ENCODE assay signal across 9 cellular contexts in genomic region chr16:11677959-11678881, GRCh38. TPM values are rescaled to one million over a fixed set of nuclear protein-coding genes. Genes with fewer than 3 reads are reported as not detected.
DNase-seq lines count a peak whose midpoint lies in the region; ATAC-seq, FAIRE-seq and TF ChIP-seq lines count a peak whose summit lies in the region.
"Had no signal": no experiment of that assay in that cellular context is flagged by ENCODE, and none has a peak within 500 bp of the region (broad histone marks: within the 10 kb centered on the region; RNA-seq: fewer than 3 reads in every experiment).

No MANE protein-coding gene starts in this region.

- H3K4me3 ChIP-seq in GM06990 (replicated peaks; ENCODE audit: low read depth, low read length) (no peak overlapping the region), Karpas-422 (ENCODE audit: low read length) (peak overlapping the region; percentile 23; the same call in 1 of the 2 replicates), H1 (ENCODE audit: extremely low read depth in 1 of 4, insufficient read depth in 2 of 4, low read depth in 3 of 4, low read length in 4 of 4) (no peak overlapping the region), psoas muscle (no peak overlapping the region)

- H3K4ac ChIP-seq in H1 (replicated peaks; ENCODE audit: insufficient read length, low read depth, low read length): no peak overlapping the region

- WGBS in H1 (ENCODE audit: extremely low coverage in 1 of 2, insufficient coverage in 1 of 2, insufficient read length in 1 of 2, insufficient replicate concordance in 2 of 2, low coverage in 1 of 2, low lambda C conversion rate in 2 of 2, missing lambda C conversion rate in 1 of 2), 2 experiments: 87% methylated on average over 18 of the region's 18 CpGs; no CpG with 5 or more reads in 1 of the 2 experiments
- 50 to 79% (median 55%) methylated on average over 18 of the region's 18 CpGs for WGBS in psoas muscle, 3 donors

- TF ChIP-seq RAD21 in H1 (IDR thresholded peaks at IDR 0.05 in 1 of 2, conservative IDR thresholded peaks at IDR 0.05 in 1 of 2; ENCODE audit: low read depth in 2 of 2, low read length in 2 of 2): no peak

- no peak overlapping the region for H2BK15ac ChIP-seq in H1 (ENCODE audit: low read length)

- POLR2A ChIA-PET in H1 (lab: Charles Lee; ENCODE audit: partially characterized antibody): interaction anchor here (1.3 to 4.3 kb wide), 5 partner anchors 9 to 27 kb away, joined by 3 to 23 read pairs (median 6); no protein-coding TSS in a partner anchor

- H3K9ac ChIP-seq in Karpas-422 (ENCODE audit: low read length) (peak overlapping the region; percentile 4; the same call in 1 of the 2 replicates), H1 (replicated peaks in 1 of 4; ENCODE audit: extremely low read depth in 1 of 4, low read depth in 3 of 4, low read length in 3 of 4) (no peak overlapping the region)

- no peak overlapping the region for H2BK120ac ChIP-seq in H1 (replicated peaks; ENCODE audit: low read depth, low read length)

- DNase-seq in GM06990 (ENCODE audit: extremely low read depth, insufficient read length) (peak; percentile 60), Karpas-422 (peak; percentile 59), H1 (ENCODE audit: low read depth in 1 of 2, low spot score in 2 of 2) (no peak), psoas muscle (no peak), cerebellum (ENCODE audit: low spot score) (no peak), mucosa of gallbladder (ENCODE audit: low spot score) (no peak), NCI-H748 treated with DMSO at 0.1 percent for 48 hours (lab: John Stamatoyannopoulos, UW) (no peak)
- DNase-seq: NCI-H1417 treated with DMSO at 0.1 percent for 48 hours had no signal

- CTCF ChIA-PET in H1 (lab: Charles Lee; ENCODE audit: partially characterized antibody): interaction anchor here (1.0 to 3.0 kb wide), 9 partner anchors 10 to 272 kb away, joined by 3 to 16 read pairs (median 4); no protein-coding TSS in a partner anchor

- no peak overlapping the region for H2BK5ac ChIP-seq in H1 (ENCODE audit: low read depth, low read length)

- no peak overlapping the region for H4K5ac ChIP-seq in H1 (ENCODE audit: insufficient read length, low read depth, low read length)

- no peak overlapping the region for H2AK5ac ChIP-seq in H1 (ENCODE audit: low read depth, low read length)

- H3K23me2 ChIP-seq in H1 (ENCODE audit: low read depth, low read length): no peaks in the 10 kb centered on the region

- H4K20me1 ChIP-seq in Karpas-422 (ENCODE audit: insufficient read depth, low read depth, low read length): peaks cover 29% of the 10 kb centered on the region
- peaks cover 11 to 43% of the 10 kb centered on the region in 2 experiments for H4K20me1 ChIP-seq in H1 (replicated peaks in 1 of 2; ENCODE audit: control insufficient read depth in 1 of 2, insufficient read depth in 2 of 2, low read length in 2 of 2)

- TF ChIP-seq EP300 in H1 (IDR thresholded peaks at IDR 0.05; ENCODE audit: borderline replicate concordance in 1 of 2, low read depth in 2 of 2, low read length in 2 of 2): no peak

- no peak overlapping the region for H3K14ac ChIP-seq in H1 (ENCODE audit: insufficient read length)

- ATAC-seq in psoas muscle (no peak), HG02571 (IDR thresholded peaks at IDR 0.05; ENCODE audit: unreplicated experiment) (no peak)

- TF ChIP-seq POLR2A in H1 (IDR thresholded peaks at IDR 0.05; ENCODE audit: control extremely low read depth in 1 of 2, low read depth in 2 of 2, low read length in 2 of 2): no peak

- no peak overlapping the region for H3K18ac ChIP-seq in H1 (ENCODE audit: extremely low read depth, low read length)

- TF ChIP-seq CTCF in GM06990 (IDR thresholded peaks at IDR 0.05; ENCODE audit: insufficient read depth, low read length, poor library complexity, severe bottlenecking) (no peak), H1 (IDR thresholded peaks at IDR 0.05; ENCODE audit: control extremely low read depth in 1 of 3, insufficient read depth in 1 of 3, low read depth in 1 of 3, low read length in 3 of 3) (no peak), psoas muscle (IDR thresholded peaks at IDR 0.05) (no peak)

- no peaks in the 10 kb centered on the region for H3K9me2 ChIP-seq in Karpas-422 (replicated peaks; ENCODE audit: insufficient read depth, low read length)

- no peak overlapping the region for H2BK20ac ChIP-seq in H1 (ENCODE audit: low read length)

- no peak overlapping the region for H3K56ac ChIP-seq in H1 (replicated peaks; ENCODE audit: insufficient read length, low read depth, low read length)

- H3K4me2 ChIP-seq in Karpas-422 (ENCODE audit: low read depth, low read length, poor library complexity, severe bottlenecking) (peak overlapping the region; percentile 42), H1 (ENCODE audit: insufficient read depth in 1 of 2, low read depth in 2 of 2, low read length in 2 of 2) (no peak overlapping the region)

- FAIRE-seq in H1 (lab: Jason Lieb, UNC): no peak

- H3K27me3 ChIP-seq in GM06990 (replicated peaks; ENCODE audit: control insufficient read depth, insufficient read depth, low read length) (no peaks in the 10 kb centered on the region), Karpas-422 (ENCODE audit: low read length) (no peaks in the 10 kb centered on the region), H1 (replicated peaks in 1 of 4; ENCODE audit: control insufficient read depth in 3 of 4, extremely low read depth in 1 of 4, insufficient read depth in 3 of 4, low read length in 3 of 4) (no peaks in the 10 kb centered on the region; a peak in 1 of 7 replicates), psoas muscle (ENCODE audit: insufficient read depth in 3 of 3, low read length in 2 of 3) (no peaks in the 10 kb centered on the region)

- H3K79me1 ChIP-seq in H1 (ENCODE audit: low read depth, low read length): peaks cover 12% of the 10 kb centered on the region

- H3K79me2 ChIP-seq in Karpas-422 (ENCODE audit: low read length) (0 out of 2 replicates have a peak, but pooled peaks cover 3% of the 10 kb centered on the region), H1 (ENCODE audit: control insufficient read depth in 1 of 2, insufficient read depth in 2 of 2, low read length in 2 of 2) (peaks cover 0 to 20% of the 10 kb centered on the region in 2 experiments; a peak in 1 of 4 replicates)

- intact Hi-C loops in psoas muscle (cut with DNase I): loop anchor here (2.0 to 5.0 kb wide), 3 partner anchors 27 to 119 kb away; partner anchors contain the start of gene ZC3H7A (in 1 of the 2)

- H4K8ac ChIP-seq in H1 (ENCODE audit: extremely low read depth, insufficient read depth, low read length): peak overlapping the region; percentile 32; the same call in 1 of the 2 replicates

- no peak overlapping the region for H4K91ac ChIP-seq in H1 (replicated peaks; ENCODE audit: insufficient read length, low read length)

- no peak overlapping the region for H2BK12ac ChIP-seq in H1 (ENCODE audit: low read depth, low read length)

- no peak overlapping the region for H3K23ac ChIP-seq in H1 (ENCODE audit: insufficient read length)

- H3K27ac ChIP-seq in Karpas-422 (ENCODE audit: low read length) (peak overlapping the region; percentile 51), H1 (ENCODE audit: low read depth, low read length) (no peak overlapping the region), psoas muscle (peak overlapping the region; percentile 91)

- no peak overlapping the region for H2AFZ ChIP-seq in Karpas-422 (ENCODE audit: low read length)
- no peak overlapping the region for H2AFZ ChIP-seq in H1 (ENCODE audit: low read length)

- H3K9me3 ChIP-seq in Karpas-422 (ENCODE audit: low read length) (no peaks in the 10 kb centered on the region), H1 (ENCODE audit: insufficient read depth in 2 of 2, low read depth in 1 of 2, low read length in 1 of 2) (no peaks in the 10 kb centered on the region), psoas muscle (no peaks in the 10 kb centered on the region)

- H3K36me3 ChIP-seq in GM06990 (ENCODE audit: control insufficient read depth, insufficient read depth, low read length) (peaks cover 32% of the 10 kb centered on the region), Karpas-422 (ENCODE audit: insufficient read depth, low read length) (peaks cover 20% of the 10 kb centered on the region), H1 (ENCODE audit: control insufficient read depth in 2 of 4, insufficient read depth in 4 of 4, low read length in 3 of 4) (peaks cover 6 to 35% (median 26%) of the 10 kb centered on the region in 4 experiments; a peak in 6 of 8 replicates), psoas muscle (ENCODE audit: insufficient read depth in 1 of 2, low read depth in 1 of 2) (peaks cover 4 to 46% of the 10 kb centered on the region in 2 donors)

- H3K4me1 ChIP-seq in Karpas-422 (ENCODE audit: low read length): peaks cover 71% of the 10 kb centered on the region
- H3K4me1 ChIP-seq in H1 (replicated peaks in 1 of 4; ENCODE audit: control insufficient read depth in 3 of 4, insufficient read depth in 4 of 4, low read length in 3 of 4): peaks cover 0 to 5% (median 2%) of the 10 kb centered on the region in 4 experiments; a peak in 3 of 7 replicates
- peaks cover 96% of the 10 kb centered on the region for H3K4me1 ChIP-seq in psoas muscle

TF ChIP-seq in H1, 55 proteins besides CTCF, POLR2A, EP300 and RAD21:
- TF ChIP-seq HDAC2 (IDR thresholded peaks at IDR 0.05; ENCODE audit: borderline replicate concordance in 1 of 2, low read depth in 2 of 2, low read length in 2 of 2) (no peak), BCL11A (IDR thresholded peaks at IDR 0.05; ENCODE audit: low read depth in 2 of 2, low read length in 2 of 2) (no peak)

RNA-seq across cellular contexts. Expression of gene SNN, which starts 10.0 kb away (rescaled TPM):
- 27.4 and 34.2 TPM in 2 replicates for total RNA-seq in Karpas-422 (2014; rRNA removed; shearing (Covaris generic); ENCODE audit: low replicate concordance)
- total RNA-seq in H1 (2021; fragmentation: NEBNext Ultra II Directional; extraction: Animal tissue kit (Norgen Biotek cat#: 25700)): 60.6 and 66.9 TPM in 2 replicates
- polyA plus RNA-seq in H1 (2011; rRNA removed) (37.4 and 53.4 TPM in 2 replicates), psoas muscle (100 to 1,000 TPM in 2 of 3 donors, 10 to 100 TPM in 1; 56.9 to 152 (median 107) TPM)
- polyA plus RNA-seq in H1 (2011; cell fraction: cytosol; rRNA removed): 52.8 TPM
- polyA plus RNA-seq in H1 (2011; cell fraction: nucleus; rRNA removed): 43.9 TPM
- polyA plus RNA-seq in H1 (2012, experiment 1 of 2): 51.0 to 60.1 TPM (median 55.9 TPM) in 4 replicates
- 48.7 TPM for polyA plus RNA-seq in H1 (2012, experiment 2 of 2)
- polyA plus RNA-seq in H1 (2013, experiment 1 of 2): 34.2 TPM
- 39.2 TPM for polyA plus RNA-seq in H1 (2013, experiment 2 of 2)
- polyA minus RNA-seq in H1 (2011; rRNA and poly(A)+ RNA removed): 33.4 and 34.6 TPM in 2 replicates
- 23.3 TPM for polyA minus RNA-seq in H1 (2011; cell fraction: cytosol; rRNA and poly(A)+ RNA removed)
- 24.7 TPM for polyA minus RNA-seq in H1 (2011; cell fraction: nucleus; rRNA and poly(A)+ RNA removed)
- total RNA-seq in psoas muscle (100 to 1,000 TPM in 2 of 4 donors, 10 to 100 TPM in 2; 30.3 to 113 (median 83.8) TPM), cerebellum (130 TPM), mucosa of gallbladder (55.0 TPM)

Comparison
In these comparisons a context has a peak if more than half of its experiments do, and no peak if none do; other contexts are left out.
1. DNase-seq: peak in GM06990 (single experiment) and Karpas-422 (single experiment); none in H1 (0 of 2), psoas muscle (0 of 2), cerebellum (single experiment), mucosa of gallbladder (single experiment) and NCI-H748 treated with DMSO at 0.1 percent for 48 hours (single experiment).